Comparison of ENCODE assay signal across 27 cellular contexts in the genomic region with DNA sequence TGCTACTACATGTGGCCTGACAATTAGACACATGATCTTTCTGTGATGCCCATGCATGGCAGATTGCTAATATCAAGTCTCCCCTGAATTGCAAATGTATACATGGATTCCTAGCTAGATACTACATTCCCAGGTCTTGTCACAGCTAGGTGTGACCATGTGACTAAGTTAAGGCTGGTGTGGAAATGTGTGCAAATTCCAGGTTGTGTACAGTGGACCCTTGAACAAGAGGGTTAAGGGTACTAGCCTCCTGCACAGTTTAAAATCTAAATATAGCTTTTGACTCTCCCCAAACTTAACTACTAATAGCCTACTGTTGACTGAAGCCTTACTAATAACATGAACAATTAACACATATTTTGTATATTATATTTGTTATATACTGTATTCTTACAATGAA.
"Had no signal": no experiment of that assay in that cellular context is flagged by ENCODE, and none has a peak within 500 bp of the region (broad histone marks: within the 10 kb centered on the region; RNA-seq: fewer than 3 reads in every experiment).

No MANE protein-coding gene starts in this region.

- ATAC-seq: stimulated activated effector memory CD8-positive, alpha-beta T cell treated with anti-CD3 and anti-CD28 coated beads, Interleukin-12 subunit alpha, Interleukin-12 subunit beta, amount 100 ng/mL, for 72 hours; stimulated activated memory B cell treated with anti-CD40 and anti-IgM and Interleukin-4, amounts not matched to agents 10 μg/mL and 1 μg/mL and 100 μg/mL, for 72 hours; stimulated activated naive B cell treated with anti-CD40 and anti-IgM and Interleukin-4, amounts not matched to agents 10 μg/mL and 1 μg/mL and 100 μg/mL, for 72 hours; stimulated activated naive CD8-positive, alpha-beta T cell treated with anti-CD3 and anti-CD28 coated beads, Interleukin-15, amount 100 ng/mL, for 72 hours; stimulated activated naive CD8-positive, alpha-beta T cell treated with anti-CD3 and anti-CD28 coated beads, Interleukin-15, Interleukin-2, amounts not matched to agents 100 U/mL and 50 U/mL, for 24 hours; upper lobe of right lung had no signal

- H3K9me3 ChIP-seq: stomach, suprapubic skin, testis, thoracic aorta, thyroid gland, tibial artery, tibial nerve, transverse colon, upper lobe of left lung, upper lobe of right lung, uterus, vagina had no signal

- H3K36me3 ChIP-seq: stomach, suprapubic skin, thoracic aorta, thyroid gland, tibial artery, tibial nerve, transverse colon, upper lobe of left lung, upper lobe of right lung, uterus, vagina had no signal

- FAIRE-seq: urothelium cell line had no signal

- H3K27me3 ChIP-seq: stomach, suprapubic skin, testis, thyroid gland, tibial artery, tibial nerve, transverse colon, upper lobe of left lung, upper lobe of right lung, uterus, vagina had no signal

- H3K4me1 ChIP-seq: stomach, suprapubic skin, testis, tibial artery, transverse colon, upper lobe of left lung, upper lobe of right lung, uterus, vagina had no signal

- H3K4me3 ChIP-seq: stomach, suprapubic skin, testis, thoracic aorta, thyroid gland, tibial artery, tibial nerve, transverse colon, upper lobe of left lung, upper lobe of right lung, uterus, vagina had no signal

- H3K27ac ChIP-seq: stomach, suprapubic skin, testis, thoracic aorta, thyroid gland, tibial artery, tibial nerve, transverse colon, upper lobe of left lung, upper lobe of right lung, uterus, vagina had no signal

- DNase-seq: stimulated activated CD4-positive, alpha-beta T cell treated with anti-CD3 and anti-CD28 coated beads, Interleukin-2, amount 100 ng/mL, for 48 hours; stimulated activated CD4-positive, alpha-beta T cell treated with anti-CD3 and anti-CD28 coated beads, Interleukin-4, amount 100 ng/mL, for 1 hour; stimulated activated CD4-positive, alpha-beta T cell treated with anti-CD3 and anti-CD28 coated beads, Interleukin-4, amount 100 ng/mL, for 24 hours; stimulated activated CD4-positive, alpha-beta T cell treated with anti-CD3 and anti-CD28 coated beads, Interleukin-4, amount 100 ng/mL, for 4 hours; stimulated activated CD8-positive, alpha-beta memory T cell treated with anti-CD3 and anti-CD28 coated beads, Interleukin-4, amount 100 ng/mL, for 48 hours; stimulated activated naive B cell treated with anti-CD40 and anti-IgM and Interleukin-4, amounts not matched to agents 10 μg/mL and 1 μg/mL and 100 μg/mL, for 72 hours; stimulated activated naive CD4-positive, alpha-beta T cell; stimulated activated naive CD4-positive, alpha-beta T cell treated with Interleukin-2 at 50 U/mL for 16 hours; stimulated activated naive CD8-positive, alpha-beta T cell treated with anti-CD3 and anti-CD28 coated beads, Interleukin-15, amount 100 ng/mL, for 72 hours; stimulated activated naive CD8-positive, alpha-beta T cell treated with anti-CD3 and anti-CD28 coated beads, Interleukin-15, Interleukin-2, amounts not matched to agents 100 U/mL and 50 U/mL, for 24 hours; stomach; substantia nigra; testis; thyroid gland; tibial artery; transverse colon; trophoblast cell; upper lobe of left lung; upper lobe of right lung; uterus had no signal
